ENCODE assay signal across 23 cellular contexts in the genomic region with DNA sequence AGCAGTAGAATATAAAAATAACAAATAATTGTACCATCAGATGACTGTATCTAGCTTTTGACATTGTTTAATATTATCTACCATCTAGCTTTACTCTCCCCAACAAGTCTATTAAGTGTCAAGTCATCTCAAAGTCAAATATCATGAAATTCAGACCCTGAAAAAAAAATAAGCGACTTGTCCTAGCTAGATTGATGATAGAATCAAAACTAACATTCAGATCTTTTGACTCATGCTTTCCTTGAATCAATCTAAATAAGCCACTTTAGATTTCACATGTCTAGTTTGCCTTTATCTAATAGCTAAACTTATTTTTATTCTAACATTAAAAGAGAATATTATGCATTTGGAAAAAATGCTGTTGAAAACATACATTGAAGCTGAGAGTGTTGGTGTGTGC. TPM values are rescaled to one million over a fixed set of nuclear protein-coding genes. Genes with fewer than 3 reads are reported as not detected.
DNase-seq lines count a peak whose midpoint lies in the region; ATAC-seq, FAIRE-seq and TF ChIP-seq lines count a peak whose summit lies in the region.
"Had no signal": no experiment of that assay in that cellular context is flagged by ENCODE, and none has a peak within 500 bp of the region (broad histone marks: within the 10 kb centered on the region; RNA-seq: fewer than 3 reads in every experiment).

No MANE protein-coding gene starts in this region.

- no peaks in the 10 kb centered on the region for H3K4me1 ChIP-seq in pancreas
- H3K4me1 ChIP-seq: BLaER1 treated with 17β-estradiol and CSF1 and Interleukin-3, amounts not matched to agents 10 nM and 100 nM; HAP-1 had no signal

- H3K36me3 Mint-ChIP-seq in activated CD8-positive, alpha-beta memory T cell treated with anti-CD3 and anti-CD28 coated beads, Interleukin-2, amount 10 ng/mL, durations not matched to agents 7 days and 5 days: no peaks in the 10 kb centered on the region
- H3K36me3 Mint-ChIP-seq: CD4-positive, CD25-positive, alpha-beta regulatory T cell; CD8-positive, alpha-beta memory T cell; IgD-negative memory B cell had no signal

- peak; percentile 51 for DNase-seq in Caki2 (ENCODE audit: low read depth)
- peak; percentile 16 for DNase-seq in NCI-H226
- DNase-seq in activated CD8-positive, alpha-beta memory T cell treated with anti-CD3 and anti-CD28 coated beads, Interleukin-2, amount 10 ng/mL, durations not matched to agents 7 days and 5 days: no peak
- DNase-seq in pancreas: no peak
- DNase-seq in dorsolateral prefrontal cortex: no peak
- DNase-seq: 8988T; CD4-positive, CD25-positive, alpha-beta regulatory T cell; CD8-positive, alpha-beta memory T cell; COR-L47; DMS79 treated with DMSO at 0.1 percent for 48 hours had no signal

- no peaks in the 10 kb centered on the region for H3K9me3 ChIP-seq in pancreas
- H3K9me3 ChIP-seq: BLaER1 treated with 17β-estradiol and CSF1 and Interleukin-3, amounts not matched to agents 10 nM and 100 nM; HAP-1 had no signal

- TF ChIP-seq CTCF in pancreas (IDR thresholded peaks at IDR 0.05) (no peak), dorsolateral prefrontal cortex (IDR thresholded peaks at IDR 0.05 in 54 of 56, conservative IDR thresholded peaks at IDR 0.05 in 2 of 56; ENCODE audit: low read depth in 1 of 56, partially characterized antibody in 56 of 56) (no peak)

- H3K9me3 Mint-ChIP-seq in activated CD8-positive, alpha-beta memory T cell treated with anti-CD3 and anti-CD28 coated beads, Interleukin-2, amount 10 ng/mL, durations not matched to agents 7 days and 5 days (ENCODE audit: low read depth): no peaks in the 10 kb centered on the region
- H3K9me3 Mint-ChIP-seq: CD4-positive, CD25-positive, alpha-beta regulatory T cell; CD8-positive, alpha-beta memory T cell; IgD-negative memory B cell had no signal

- intact Hi-C loops in pancreas (cut with DNase I): no loop called here
- intact Hi-C loops in dorsolateral prefrontal cortex (cut with DNase I): no loop called here

- CTCF ChIA-PET in activated CD8-positive, alpha-beta memory T cell treated with anti-CD3 and anti-CD28 coated beads, Interleukin-2, amount 10 ng/mL, durations not matched to agents 7 days and 5 days (lab: Charles Lee): no interaction called here

- WGBS in pancreas, 2 donors: 82 to 97% methylated on average over 1 of the region's 1 CpG

- H3K27me3 ChIP-seq in pancreas: no peaks in the 10 kb centered on the region
- no peaks in the 10 kb centered on the region for H3K27me3 ChIP-seq in dorsolateral prefrontal cortex
- H3K27me3 ChIP-seq: BLaER1 treated with 17β-estradiol and CSF1 and Interleukin-3, amounts not matched to agents 10 nM and 100 nM had no signal

- H3K36me3 ChIP-seq in pancreas: no peaks in the 10 kb centered on the region
- H3K36me3 ChIP-seq: BLaER1 treated with 17β-estradiol and CSF1 and Interleukin-3, amounts not matched to agents 10 nM and 100 nM; HAP-1 had no signal

- FAIRE-seq in TTC549 (lab: Jason Lieb, UNC) (peak; percentile 50), pancreas (lab: Jason Lieb, UNC) (no peak)
- FAIRE-seq: GM12878, GM19239, HepG2 had no signal

- H3K27me3 Mint-ChIP-seq in activated CD8-positive, alpha-beta memory T cell treated with anti-CD3 and anti-CD28 coated beads, Interleukin-2, amount 10 ng/mL, durations not matched to agents 7 days and 5 days: peaks cover 13% of the 10 kb centered on the region

- H3K4me3 Mint-ChIP-seq in activated CD8-positive, alpha-beta memory T cell treated with anti-CD3 and anti-CD28 coated beads, Interleukin-2, amount 10 ng/mL, durations not matched to agents 7 days and 5 days: no peak overlapping the region
- H3K4me3 Mint-ChIP-seq: B cell; CD4-positive, CD25-positive, alpha-beta regulatory T cell; CD8-positive, alpha-beta memory T cell; IgD-negative memory B cell had no signal

- no peaks in the 10 kb centered on the region for H3K4me1 Mint-ChIP-seq in activated CD8-positive, alpha-beta memory T cell treated with anti-CD3 and anti-CD28 coated beads, Interleukin-2, amount 10 ng/mL, durations not matched to agents 7 days and 5 days
- H3K4me1 Mint-ChIP-seq: B cell; CD4-positive, CD25-positive, alpha-beta regulatory T cell; CD8-positive, alpha-beta memory T cell; IgD-negative memory B cell had no signal

- H3K4me3 ChIP-seq in pancreas: no peak overlapping the region
- no peak overlapping the region for H3K4me3 ChIP-seq in dorsolateral prefrontal cortex
- H3K4me3 ChIP-seq: BLaER1 treated with 17β-estradiol and CSF1 and Interleukin-3, amounts not matched to agents 10 nM and 100 nM; GM12878; GM23248; HAP-1 had no signal

- H3K27ac ChIP-seq in pancreas (no peak overlapping the region), dorsolateral prefrontal cortex (peak overlapping the region in 12 of 59 donors; percentile 13 to 89 (median 58))
- H3K27ac ChIP-seq: BLaER1 treated with 17β-estradiol and CSF1 and Interleukin-3, amounts not matched to agents 10 nM and 100 nM; GM23248 had no signal

- in situ Hi-C loops in Caki2 (cut with HindIII; ENCODE audit: low pct_unique_long_range_greater_than_20kb, low sequenced_read_pairs): no loop called here

- no peak for ATAC-seq in activated CD8-positive, alpha-beta memory T cell treated with anti-CD3 and anti-CD28 coated beads, Interleukin-2, amount 10 ng/mL, durations not matched to agents 7 days and 5 days
- ATAC-seq in pancreas (no peak), GM19328 (IDR thresholded peaks at IDR 0.05; ENCODE audit: unreplicated experiment) (no peak)
- ATAC-seq: GM12878, HepG2 had no signal

- no peak overlapping the region for H3K27ac Mint-ChIP-seq in activated CD8-positive, alpha-beta memory T cell treated with anti-CD3 and anti-CD28 coated beads, Interleukin-2, amount 10 ng/mL, durations not matched to agents 7 days and 5 days
- H3K27ac Mint-ChIP-seq: B cell; CD4-positive, CD25-positive, alpha-beta regulatory T cell; CD8-positive, alpha-beta memory T cell; IgD-negative memory B cell had no signal

RNA-seq across cellular contexts. Expression of gene CRB1, which starts 35.4 kb away (rescaled TPM):
- total RNA-seq in Caki2 (2014; rRNA removed; shearing (Covaris generic); ENCODE audit: low replicate concordance): 0.30 TPM in 1 of 2 replicates, not detected in the other
- total RNA-seq in activated CD8-positive, alpha-beta memory T cell treated with anti-CD3 and anti-CD28 coated beads, Interleukin-2, amount 10 ng/mL, durations not matched to agents 7 days and 5 days: not detected
- total RNA-seq in pancreas (under 1 TPM in 3 of 6 donors, not detected in 3; 0.08 to 0.20 (median 0.09) TPM), dorsolateral prefrontal cortex (10 to 100 TPM; 12.9 to 50.8 (median 23.3) TPM)
- polyA plus RNA-seq in pancreas: under 1 TPM in 1 of 2 donors, not detected in 1; under 0.01 TPM
- total RNA-seq: A673; B cell; CD4-positive, CD25-positive, alpha-beta regulatory T cell; G401; H4; HepG2 had no signal
- polyA plus RNA-seq: CD4-positive, CD25-positive, alpha-beta regulatory T cell; GM23248; IgD-negative memory B cell had no signal

Comparison
In these comparisons a context has a peak if more than half of its experiments do, and no peak if none do; other contexts are left out.
1. DNase-seq: peak in Caki2 (single experiment) and NCI-H226 (single experiment); none in activated CD8-positive, alpha-beta memory T cell treated with anti-CD3 and anti-CD28 coated beads, Interleukin-2, amount 10 ng/mL, durations not matched to agents 7 days and 5 days (single experiment), pancreas (0 of 6) and dorsolateral prefrontal cortex (0 of 10).
2. RNA of gene CRB1, which starts 35.4 kb away (total RNA-seq): 12.9 to 50.8 TPM in dorsolateral prefrontal cortex; 0.30 TPM in Caki2, 0.08 to 0.20 TPM in pancreas and not detected in activated CD8-positive, alpha-beta memory T cell treated with anti-CD3 and anti-CD28 coated beads, Interleukin-2, amount 10 ng/mL, durations not matched to agents 7 days and 5 days; every median in the first group is over 10 times any median in the second.